Comparison of ENCODE assay signal across 1 cellular context in genomic region chr7:140084972-140085371, GRCh38.
TF ChIP-seq lines count a peak whose summit lies in the region.

No MANE protein-coding gene starts in this region.

TF ChIP-seq in GM23338, 12 proteins besides CTCF, POLR2A, EP300 and RAD21 (continued from another document):
- TF ChIP-seq ZNF462 (CRISPR knock-in tag; IDR thresholded peaks at IDR 0.05) = no peak
- TF ChIP-seq NANOG (IDR thresholded peaks at IDR 0.05; ENCODE audit: borderline replicate concordance) = no peak
- no peak for TF ChIP-seq ZNF331 (CRISPR knock-in tag; IDR thresholded peaks at IDR 0.05; ENCODE audit: low read depth)
- no peak for TF ChIP-seq STAT1 (IDR thresholded peaks at IDR 0.05; ENCODE audit: unreplicated experiment)
- no peak for TF ChIP-seq POLR2AphosphoS5 (IDR thresholded peaks at IDR 0.05; ENCODE audit: low read depth)
- TF ChIP-seq EZH2 (IDR thresholded peaks at IDR 0.05; ENCODE audit: low read depth, unreplicated experiment) = no peak
- TF ChIP-seq EZH2phosphoT487 (IDR thresholded peaks at IDR 0.05; ENCODE audit: unreplicated experiment) = no peak
